In genomic region chr10:135601-136464, GRCh38 we compare ENCODE assay signal across 8 cellular contexts. TPM values are rescaled to one million over a fixed set of nuclear protein-coding genes. Genes with fewer than 3 reads are reported as not detected.
DNase-seq lines count a peak whose midpoint lies in the region; ATAC-seq and TF ChIP-seq lines count a peak whose summit lies in the region.

No MANE protein-coding gene starts in this region.

- H3K9ac ChIP-seq in iPS-20b (ENCODE audit: low read depth, low read length) = peak overlapping the region; percentile 72; the same call in 1 of the 2 replicates

- H3K4me3 ChIP-seq in brain microvascular endothelial cell (ENCODE audit: low read depth, low read length) (peak overlapping the region; percentile 67), iPS-20b (ENCODE audit: low read length) (peak overlapping the region; percentile 83), skin epidermis (peak overlapping the region; percentile 55 to 89 (median 72))

- peak; percentile 28 for ATAC-seq in GM21619 (IDR thresholded peaks at IDR 0.05; ENCODE audit: unreplicated experiment)

- no peak for TF ChIP-seq CTCF in brain microvascular endothelial cell (IDR thresholded peaks at IDR 0.05; ENCODE audit: low read depth, low read length, missing control alignments)

- H3K27me3 ChIP-seq in brain microvascular endothelial cell (replicated peaks) = no peaks in the 10 kb centered on the region
- peaks cover 29% of the 10 kb centered on the region for H3K27me3 ChIP-seq in iPS-20b (ENCODE audit: insufficient read depth, low read length)

- DNase-seq in G401 (ENCODE audit: low spot score) = peak; percentile 54
- DNase-seq in KBM-7 = peak; percentile 67
- DNase-seq in UCSD-AML1 (lab: John Stamatoyannopoulos, UW; ENCODE audit: unreplicated experiment) = peak; percentile 71
- peak; percentile 51 for DNase-seq in brain microvascular endothelial cell
- DNase-seq in NCI-H2029 treated with DMSO at 0.1 percent for 48 hours (lab: John Stamatoyannopoulos, UW) = no peak

- no peaks in the 10 kb centered on the region for H3K36me3 ChIP-seq in brain microvascular endothelial cell (replicated peaks)
- no peaks in the 10 kb centered on the region for H3K36me3 ChIP-seq in iPS-20b (ENCODE audit: insufficient read depth, low read depth, low read length)

- H3K4me1 ChIP-seq in iPS-20b (ENCODE audit: insufficient read depth, low read length) = peaks cover 19% of the 10 kb centered on the region; the same call in 1 of the 2 replicates

- peak overlapping the region; percentile 78 for H3K27ac ChIP-seq in brain microvascular endothelial cell
- H3K27ac ChIP-seq in iPS-20b (ENCODE audit: low read length) = peak overlapping the region; percentile 37
- peak overlapping the region; percentile 92 to 100 (median 98) for H3K27ac ChIP-seq in skin epidermis

- in situ Hi-C loops in G401 (cut with HindIII; ENCODE audit: low sequenced_read_pairs) (no loop called here), KBM-7 (cut with MboI; ENCODE audit: low pct_unique_long_range_greater_than_20kb, low sequenced_read_pairs) (no loop called here), brain microvascular endothelial cell (cut with HindIII; ENCODE audit: low pct_ligation_motif_present, low sequenced_read_pairs) (no loop called here)

- no peaks in the 10 kb centered on the region for H3K9me3 ChIP-seq in iPS-20b (ENCODE audit: insufficient read depth, low read depth, low read length)

RNA-seq across cellular contexts. Expression of gene ZMYND11, which starts 0.6 kb away (rescaled TPM):
- 35.3 and 50.4 TPM in 2 replicates for total RNA-seq in G401 (2014; rRNA removed; shearing (Covaris generic))

Comparison
In these comparisons a context has a peak if more than half of its experiments do, and no peak if none do; other contexts are left out.
1. H3K27ac ChIP-seq: peak in every context shown above with its lines; median percentile 98 in skin epidermis; 78 in brain microvascular endothelial cell; 37 in iPS-20b.